In genomic region chr14:99247772-99248171, GRCh38 we compare ENCODE assay signal across 15 cellular contexts. TPM values are rescaled to one million over a fixed set of nuclear protein-coding genes. Genes with fewer than 3 reads are reported as not detected.
A peak's percentile ranks its signal among the peaks of the same experiment; 100 is the strongest.
DNase-seq lines count a peak whose midpoint lies in the region; ATAC-seq and TF ChIP-seq lines count a peak whose summit lies in the region.
"Had no signal": no experiment of that assay in that cellular context is flagged by ENCODE, and none has a peak within 500 bp of the region (broad histone marks: within the 10 kb centered on the region; RNA-seq: fewer than 3 reads in every experiment).

No MANE protein-coding gene starts in this region.

- H3K4me3 Mint-ChIP-seq in CD8-positive, alpha-beta memory T cell = peak overlapping the region; percentile 85 to 99 (median 92)
- H3K4me3 Mint-ChIP-seq in brain (peak overlapping the region in 4 of 5 experiments; percentile 69 to 84 (median 79)), neural progenitor cell (peak overlapping the region; percentile 84)

- H3K27me3 Mint-ChIP-seq in CD8-positive, alpha-beta memory T cell = peaks cover 0 to 2% of the 10 kb centered on the region in 2 donors
- H3K27me3 Mint-ChIP-seq in brain = no peaks in the 10 kb centered on the region
- peaks cover 52% of the 10 kb centered on the region for H3K27me3 Mint-ChIP-seq in neural progenitor cell (ENCODE audit: insufficient read depth, low read depth)

- no peak for TF ChIP-seq CTCF in RWPE1 (conservative IDR thresholded peaks at IDR 0.05; ENCODE audit: low read depth)
- no peak for TF ChIP-seq CTCF in brain (conservative IDR thresholded peaks at IDR 0.05)
- TF ChIP-seq CTCF in neural progenitor cell (IDR thresholded peaks at IDR 0.05) = no peak

- H4K20me1 ChIP-seq in neural progenitor cell (ENCODE audit: low read depth) = no peaks in the 10 kb centered on the region

- peaks cover 42% of the 10 kb centered on the region for H3K36me3 ChIP-seq in CD8-positive, alpha-beta memory T cell (ENCODE audit: insufficient read depth, low read length)
- H3K36me3 ChIP-seq in neural progenitor cell = no peaks in the 10 kb centered on the region

- H3K36me3 Mint-ChIP-seq in CD8-positive, alpha-beta memory T cell = peaks cover 4 to 72% (median 20%) of the 10 kb centered on the region in 3 donors
- H3K36me3 Mint-ChIP-seq in brain (peaks cover 4% of the 10 kb centered on the region), neural progenitor cell (no peaks in the 10 kb centered on the region)

- H3K9me3 ChIP-seq in CD8-positive, alpha-beta memory T cell (ENCODE audit: low read length) = no peaks in the 10 kb centered on the region
- no peaks in the 10 kb centered on the region for H3K9me3 ChIP-seq in neural progenitor cell (ENCODE audit: low read depth)
- H3K9me3 ChIP-seq: testis had no signal

- peaks cover 89% of the 10 kb centered on the region for H3K4me1 ChIP-seq in CD8-positive, alpha-beta memory T cell (ENCODE audit: insufficient read depth, low read length)
- H3K4me1 ChIP-seq in neural progenitor cell = peaks cover 5% of the 10 kb centered on the region
- H3K4me1 ChIP-seq: testis had no signal

- CTCF ChIA-PET in CD8-positive, alpha-beta memory T cell (lab: Charles Lee) = interaction anchor here (1.4 to 25.1 kb wide), 4 partner anchors 15 to 20 kb away, joined by 6 to 532 read pairs (median 12); partner anchors contain the start of gene BCL11B
- CTCF ChIA-PET in RWPE1 (lab: Yijun Ruan, JAX) = no interaction called here

- H3K79me2 ChIP-seq in neural progenitor cell (ENCODE audit: low read depth) = no peaks in the 10 kb centered on the region

- peaks cover 85 to 87% (median 86%) of the 10 kb centered on the region in 3 donors for H3K4me1 Mint-ChIP-seq in CD8-positive, alpha-beta memory T cell
- H3K4me1 Mint-ChIP-seq in brain (peaks cover 83% of the 10 kb centered on the region), neural progenitor cell (peaks cover 33% of the 10 kb centered on the region)

- no peak overlapping the region for H3K4me2 ChIP-seq in neural progenitor cell

- peaks cover 26% of the 10 kb centered on the region for H3F3A ChIP-seq in neural progenitor cell (ENCODE audit: low read depth)

- ATAC-seq in HG03565 (IDR thresholded peaks at IDR 0.05; ENCODE audit: unreplicated experiment) (no peak), HG03025 (IDR thresholded peaks at IDR 0.05; ENCODE audit: low FRiP score, unreplicated experiment) (no peak)

- DNase-seq in CD8-positive, alpha-beta memory T cell = no peak
- DNase-seq in RWPE1 (ENCODE audit: low spot score) (no peak), neural progenitor cell (ENCODE audit: low spot score) (no peak), ureter (ENCODE audit: low spot score) (no peak)
- DNase-seq: amygdala; foreskin melanocyte; NCI-H187 treated with DMSO at 0.1 percent for 48 hours; SHP77 treated with DMSO at 0.1 percent for 48 hours; stimulated activated CD4-positive, alpha-beta T cell treated with anti-CD3 and anti-CD28 coated beads, Interleukin-2, amount 100 ng/mL, for 24 hours; testis had no signal

- peak overlapping the region; percentile 90 to 100 (median 100) for H3K27ac Mint-ChIP-seq in CD8-positive, alpha-beta memory T cell
- H3K27ac Mint-ChIP-seq in brain (peak overlapping the region in 3 of 5 experiments; percentile 50 to 89 (median 73)), neural progenitor cell (no peak overlapping the region)

- peak overlapping the region; percentile 57 for H3K27ac ChIP-seq in CD8-positive, alpha-beta memory T cell (ENCODE audit: low read depth, low read length)
- peak overlapping the region; percentile 25; the same call in 1 of the 2 replicates for H3K27ac ChIP-seq in RWPE1
- H3K27ac ChIP-seq in neural progenitor cell = no peak overlapping the region
- H3K27ac ChIP-seq: C4-2B, testis had no signal

- H3K9me3 Mint-ChIP-seq in CD8-positive, alpha-beta memory T cell = peaks cover 0 to 2% (median 0%) of the 10 kb centered on the region in 5 donors
- no peaks in the 10 kb centered on the region for H3K9me3 Mint-ChIP-seq in brain
- no peaks in the 10 kb centered on the region for H3K9me3 Mint-ChIP-seq in neural progenitor cell

- POLR2A ChIA-PET in CD8-positive, alpha-beta memory T cell (lab: Charles Lee) = interaction anchor here (0.9 to 11.7 kb wide), 7 partner anchors 10 to 20 kb away, joined by 3 to 169 read pairs (median 5); no protein-coding TSS in a partner anchor
- POLR2A ChIA-PET in RWPE1 (lab: Yijun Ruan, JAX; ENCODE audit: low non-redundant PET) = no interaction called here

- H3K4me3 ChIP-seq in CD8-positive, alpha-beta memory T cell (ENCODE audit: low read length) = peak overlapping the region; percentile 70
- no peak overlapping the region for H3K4me3 ChIP-seq in neural progenitor cell
- H3K4me3 ChIP-seq: testis had no signal

- no peaks in the 10 kb centered on the region for H3K27me3 ChIP-seq in CD8-positive, alpha-beta memory T cell (ENCODE audit: insufficient read depth, low read length, poor library complexity, severe bottlenecking)
- H3K27me3 ChIP-seq in neural progenitor cell = peaks cover 68% of the 10 kb centered on the region
- H3K27me3 ChIP-seq: testis had no signal

- no peak overlapping the region for H2AFZ ChIP-seq in neural progenitor cell (replicated peaks)

- H3K9ac ChIP-seq in neural progenitor cell = no peak overlapping the region

RNA-seq across cellular contexts. Expression of gene BCL11B, which starts 24.2 kb away (rescaled TPM):
- total RNA-seq in CD8-positive, alpha-beta memory T cell = 10 to 100 TPM; 42.0 to 42.5 TPM
- polyA plus RNA-seq in CD8-positive, alpha-beta memory T cell = 9.7 TPM
- polyA plus RNA-seq in brain (ENCODE audit: insufficient read depth, low read depth, low replicate concordance) = 1.6 TPM
- total RNA-seq in neural progenitor cell (ENCODE audit: low replicate concordance) = 1.3 and 1.5 TPM in 2 replicates
- total RNA-seq in ureter = 8.4 TPM
- total RNA-seq: NCI-H460 had no signal
